Comparison of ENCODE assay signal across 1 cellular context in genomic region chr16:58510097-58510775, GRCh38.
TF ChIP-seq lines count a peak whose summit lies in the region.

No MANE protein-coding gene starts in this region.

TF ChIP-seq in WTC11, 78 proteins besides CTCF, POLR2A, EP300 and RAD21 (continued from another document):
- no peak for TF ChIP-seq ERG (CRISPR knock-in tag; IDR thresholded peaks at IDR 0.05)
- TF ChIP-seq PRDM15 (CRISPR knock-in tag; IDR thresholded peaks at IDR 0.05) = no peak
